In the genomic region with DNA sequence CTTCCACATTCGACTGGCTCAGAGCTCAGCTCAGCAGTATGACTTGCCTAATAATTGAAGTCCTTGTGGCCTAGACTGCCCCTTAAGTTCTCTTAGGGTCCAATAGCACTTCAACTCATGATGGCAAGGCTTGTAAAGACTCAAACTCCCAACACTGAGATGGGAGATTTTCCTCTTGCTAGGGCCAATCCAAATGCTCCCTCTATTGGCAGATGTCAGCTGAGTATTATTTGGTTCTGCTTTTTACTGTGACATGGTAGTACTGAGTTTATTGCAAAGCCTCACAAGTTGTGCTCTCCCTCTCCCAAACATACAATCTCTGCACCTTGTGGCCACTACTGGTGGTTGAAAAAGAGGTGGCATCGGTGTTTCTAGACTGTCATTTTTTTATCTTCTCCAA, we compare ENCODE assay signal across 29 cellular contexts.
DNase-seq lines count a peak whose midpoint lies in the region; ATAC-seq, FAIRE-seq and TF ChIP-seq lines count a peak whose summit lies in the region.
"Had no signal": no experiment of that assay in that cellular context is flagged by ENCODE, and none has a peak within 500 bp of the region (broad histone marks: within the 10 kb centered on the region; RNA-seq: fewer than 3 reads in every experiment).

No MANE protein-coding gene starts in this region.

- POLR2A ChIA-PET in HepG2 (lab: Yijun Ruan, JAX) = no interaction called here

- no peaks in the 10 kb centered on the region for H3K79me1 ChIP-seq in mesendoderm (ENCODE audit: low read length)

- H3K4me1 Mint-ChIP-seq in mesothelial cell of epicardium = no peaks in the 10 kb centered on the region
- H3K4me1 Mint-ChIP-seq: stimulated activated effector memory CD8-positive, alpha-beta T cell treated with anti-CD3 and anti-CD28 coated beads, Interleukin-12 subunit alpha, Interleukin-12 subunit beta, amount 100 ng/mL, for 72 hours had no signal

- H3K79me2 ChIP-seq in HepG2 (ENCODE audit: insufficient read depth, low read length) (no peaks in the 10 kb centered on the region), mesendoderm (ENCODE audit: control insufficient read depth, insufficient read depth, low read length) (no peaks in the 10 kb centered on the region)

- no peak overlapping the region for H3K27ac Mint-ChIP-seq in mesothelial cell of epicardium
- H3K27ac Mint-ChIP-seq: activated T-cell treated with anti-CD3 and anti-CD28 coated beads, Interleukin-2, amount 50 U/mL, for 24 hours; memory B cell; progenitor cell of endocrine pancreas; stimulated activated effector memory CD8-positive, alpha-beta T cell treated with anti-CD3 and anti-CD28 coated beads, Interleukin-12 subunit alpha, Interleukin-12 subunit beta, amount 100 ng/mL, for 72 hours had no signal

- H3K4me3 Mint-ChIP-seq in mesothelial cell of epicardium = no peak overlapping the region
- H3K4me3 Mint-ChIP-seq: activated T-cell treated with anti-CD3 and anti-CD28 coated beads, Interleukin-2, amount 50 U/mL, for 24 hours; memory B cell; stimulated activated effector memory CD8-positive, alpha-beta T cell treated with anti-CD3 and anti-CD28 coated beads, Interleukin-12 subunit alpha, Interleukin-12 subunit beta, amount 100 ng/mL, for 72 hours had no signal

- no peak overlapping the region for H2BK120ac ChIP-seq in mesendoderm (ENCODE audit: low read depth, low read length)

- no peak overlapping the region for H2AK5ac ChIP-seq in mesendoderm (ENCODE audit: low read length)

- H4K8ac ChIP-seq in mesendoderm (ENCODE audit: low read depth, low read length) = no peak overlapping the region

- TF ChIP-seq CTCF in HepG2 (CRISPR knock-in tag; IDR thresholded peaks at IDR 0.05) (peak; percentile 23; the same call in 1 of the 2 replicates), right lobe of liver (IDR thresholded peaks at IDR 0.05) (peak in 1 of 4 donors; percentile 6), spleen (IDR thresholded peaks at IDR 0.05 in 8 of 11, conservative IDR thresholded peaks at IDR 0.05 in 3 of 11) (no peak), mesothelial cell of epicardium (IDR thresholded peaks at IDR 0.05; ENCODE audit: unreplicated experiment) (no peak)

- no peaks in the 10 kb centered on the region for H3K36me3 ChIP-seq in HepG2 (replicated peaks in 1 of 2; ENCODE audit: control insufficient read depth in 1 of 2, insufficient read depth in 2 of 2, low read length in 2 of 2)
- H3K36me3 ChIP-seq in right lobe of liver = no peaks in the 10 kb centered on the region
- no peaks in the 10 kb centered on the region for H3K36me3 ChIP-seq in mesendoderm (ENCODE audit: control insufficient read depth, insufficient read depth, low read length)
- no peaks in the 10 kb centered on the region for H3K36me3 ChIP-seq in spleen
- H3K36me3 ChIP-seq: BLaER1 treated with 17β-estradiol and CSF1 and Interleukin-3, amounts not matched to agents 10 nM and 100 nM; gastrocnemius medialis; neutrophil; upper lobe of left lung had no signal

- H3K18ac ChIP-seq in mesendoderm (ENCODE audit: low read length) = no peak overlapping the region

- ATAC-seq in HepG2 = no peak
- ATAC-seq in right lobe of liver = no peak
- ATAC-seq: gastrocnemius medialis; left colon; sciatic nerve; stimulated activated effector memory CD8-positive, alpha-beta T cell treated with anti-CD3 and anti-CD28 coated beads, Interleukin-12 subunit alpha, Interleukin-12 subunit beta, amount 100 ng/mL, for 72 hours had no signal

- H3K36me3 Mint-ChIP-seq in mesothelial cell of epicardium = no peaks in the 10 kb centered on the region
- H3K36me3 Mint-ChIP-seq: stimulated activated effector memory CD8-positive, alpha-beta T cell treated with anti-CD3 and anti-CD28 coated beads, Interleukin-12 subunit alpha, Interleukin-12 subunit beta, amount 100 ng/mL, for 72 hours had no signal

- in situ Hi-C loops in HepG2 (cut with HindIII; ENCODE audit: extremely low pct_ligation_motif_present, low pct_unique_long_range_greater_than_20kb) = no loop called here

- intact Hi-C loops in HepG2 (cut with micrococcal nuclease; ENCODE audit: unreplicated experiment) = no loop called here
- intact Hi-C loops in right lobe of liver (cut with DNase I) = no loop called here
- intact Hi-C loops in spleen (cut with DNase I; ENCODE audit: low total_unique reads) = no loop called here

- no peak overlapping the region for H3K4ac ChIP-seq in mesendoderm (ENCODE audit: low read depth, low read length)

- TF ChIP-seq POLR2A in HepG2 (IDR thresholded peaks at IDR 0.05; ENCODE audit: insufficient read depth in 1 of 2, low read depth in 2 of 2, low read length in 2 of 2) (no peak), right lobe of liver (IDR thresholded peaks at IDR 0.05) (no peak), spleen (IDR thresholded peaks at IDR 0.05) (no peak)

- no peak overlapping the region for H4K5ac ChIP-seq in mesendoderm (ENCODE audit: low read length)

- H3K4me3 ChIP-seq in HepG2 (replicated peaks in 1 of 3; ENCODE audit: insufficient read depth in 1 of 3, low read depth in 2 of 3, low read length in 3 of 3) (no peak overlapping the region), right lobe of liver (no peak overlapping the region), mesendoderm (ENCODE audit: low read length) (no peak overlapping the region), spleen (no peak overlapping the region)
- H3K4me3 ChIP-seq: BLaER1 treated with 17β-estradiol and CSF1 and Interleukin-3, amounts not matched to agents 10 nM and 100 nM; gastrocnemius medialis; upper lobe of left lung had no signal

- 9% methylated on average over 1 of the region's 2 CpGs for WGBS in HepG2 (ENCODE audit: low lambda C conversion rate)
- WGBS in right lobe of liver (ENCODE audit: insufficient coverage, low coverage, low lambda C conversion rate, missing lambda C conversion rate) = 42% methylated on average over 2 of the region's 2 CpGs
- WGBS in mesendoderm (ENCODE audit: extremely low coverage, insufficient coverage, low lambda C conversion rate) = no CpG with 5 or more reads among the region's 2 CpGs
- WGBS in spleen, 5 donors = 55 to 83% (median 77%) methylated on average over 2 of the region's 2 CpGs

- H3K4me2 ChIP-seq in HepG2 (ENCODE audit: low read depth, low read length) = no peak overlapping the region
- H3K4me2 ChIP-seq in mesendoderm (ENCODE audit: low read length) = no peak overlapping the region
- H3K4me2 ChIP-seq: BLaER1 treated with 17β-estradiol and CSF1 and Interleukin-3, amounts not matched to agents 10 nM and 100 nM had no signal

- H3K27ac ChIP-seq in HepG2 (ENCODE audit: extremely low read length, insufficient read depth, low read length) (no peak overlapping the region), right lobe of liver (no peak overlapping the region), mesendoderm (ENCODE audit: low read depth, low read length) (no peak overlapping the region), spleen (no peak overlapping the region)
- H3K27ac ChIP-seq: BLaER1 treated with 17β-estradiol and CSF1 and Interleukin-3, amounts not matched to agents 10 nM and 100 nM; gastrocnemius medialis; neutrophil; upper lobe of left lung had no signal

- no peak for FAIRE-seq in HepG2 (lab: Jason Lieb, UNC)

- H2BK5ac ChIP-seq in mesendoderm (ENCODE audit: low read length) = no peak overlapping the region

- H3K4me1 ChIP-seq in HepG2 (ENCODE audit: insufficient read depth, low read length) (no peaks in the 10 kb centered on the region), right lobe of liver (no peaks in the 10 kb centered on the region), mesendoderm (ENCODE audit: control insufficient read depth, low read depth, low read length) (no peaks in the 10 kb centered on the region), spleen (peaks cover 0 to 9% (median 2%) of the 10 kb centered on the region in 6 donors)
- H3K4me1 ChIP-seq: gastrocnemius medialis, upper lobe of left lung had no signal

- no peak overlapping the region for H3K56ac ChIP-seq in mesendoderm (ENCODE audit: low read length)

- no TSS peak for BruUV-seq in HepG2 (replicated peaks; lab: Mats Ljungman, UMichigan)

- no peak for DNase-seq in HepG2 (ENCODE audit: low spot score)
- no peak for DNase-seq in right lobe of liver
- peak; percentile 24 for DNase-seq in NAMALWA (ENCODE audit: low spot score)
- DNase-seq in RKO (ENCODE audit: low spot score) = peak; percentile 15
- DNase-seq in mesendoderm = no peak
- DNase-seq in spleen = no peak
- DNase-seq in NCI-H1105 (lab: John Stamatoyannopoulos, UW) = no peak
- DNase-seq in mesothelial cell of epicardium (ENCODE audit: low spot score in 2 of 2, unreplicated experiment in 2 of 2) = no peak
- DNase-seq: activated naive CD4-positive, alpha-beta T cell; activated T-cell treated with anti-CD3 and anti-CD28 coated beads, Interleukin-2, amount 50 U/mL, for 24 hours; dermis blood vessel endothelial cell; DMS79 treated with DMSO at 0.1 percent for 48 hours; gastrocnemius medialis; GF-D8; H7; KG1; left colon; NCI-H1092; NCI-H187; NCI-H524 treated with DMSO at 0.1 percent for 48 hours; stimulated activated CD4-positive, alpha-beta T cell treated with anti-CD3 and anti-CD28 coated beads, Interleukin-4, amount 100 ng/mL, for 24 hours; substantia nigra; upper lobe of left lung had no signal

- peaks cover 76% of the 10 kb centered on the region for H3K9me3 Mint-ChIP-seq in mesothelial cell of epicardium
- H3K9me3 Mint-ChIP-seq: activated T-cell treated with anti-CD3 and anti-CD28 coated beads, Interleukin-2, amount 50 U/mL, for 24 hours had no signal

- H4K20me1 ChIP-seq in HepG2 (ENCODE audit: insufficient read depth, low read length) = no peaks in the 10 kb centered on the region
- H4K20me1 ChIP-seq: BLaER1 treated with 17β-estradiol and CSF1 and Interleukin-3, amounts not matched to agents 10 nM and 100 nM had no signal

- H3K9me3 ChIP-seq in HepG2 (ENCODE audit: low read length) = no peaks in the 10 kb centered on the region
- no peaks in the 10 kb centered on the region for H3K9me3 ChIP-seq in right lobe of liver
- peaks cover 0 to 9% (median 0%) of the 10 kb centered on the region in 8 donors for H3K9me3 ChIP-seq in spleen
- H3K9me3 ChIP-seq: BLaER1 treated with 17β-estradiol and CSF1 and Interleukin-3, amounts not matched to agents 10 nM and 100 nM; gastrocnemius medialis; neutrophil; upper lobe of left lung had no signal

- TF ChIP-seq RAD21 in HepG2 (CRISPR knock-in tag; IDR thresholded peaks at IDR 0.05) = no peak

- no peak overlapping the region for H2AFZ ChIP-seq in HepG2 (ENCODE audit: low read length)

- TF ChIP-seq EP300 in HepG2 (IDR thresholded peaks at IDR 0.05; ENCODE audit: low read depth in 2 of 2, low read length in 2 of 2) (no peak), HepG2 (CRISPR knock-in tag; IDR thresholded peaks at IDR 0.05; ENCODE audit: borderline replicate concordance) (no peak)

- H3K27me3 ChIP-seq in HepG2 (ENCODE audit: control insufficient read depth in 1 of 2, insufficient read depth in 2 of 2, low read length in 2 of 2) (no peaks in the 10 kb centered on the region), right lobe of liver (no peaks in the 10 kb centered on the region), mesendoderm (ENCODE audit: insufficient read depth, low read length, poor library complexity) (no peaks in the 10 kb centered on the region), spleen (replicated peaks in 1 of 7) (no peaks in the 10 kb centered on the region)
- H3K27me3 ChIP-seq: BLaER1 treated with 17β-estradiol and CSF1 and Interleukin-3, amounts not matched to agents 10 nM and 100 nM; gastrocnemius medialis; neutrophil; upper lobe of left lung had no signal

- CTCF ChIA-PET in HepG2 (lab: Yijun Ruan, JAX; ENCODE audit: low intra/inter-chr PET ratio, low total read pairs) = no interaction called here

- no peak overlapping the region for H3K23ac ChIP-seq in mesendoderm (ENCODE audit: low read length)

- H3K27me3 Mint-ChIP-seq in mesothelial cell of epicardium (ENCODE audit: low read depth) = no peaks in the 10 kb centered on the region
- H3K27me3 Mint-ChIP-seq: memory B cell, progenitor cell of endocrine pancreas had no signal

- no peak overlapping the region for H2BK15ac ChIP-seq in mesendoderm (replicated peaks; ENCODE audit: low read depth)

- H3K9ac ChIP-seq in HepG2 (ENCODE audit: insufficient read depth, low read depth, low read length) (no peak overlapping the region), mesendoderm (ENCODE audit: low read length) (no peak overlapping the region)
- H3K9ac ChIP-seq: BLaER1 treated with 17β-estradiol and CSF1 and Interleukin-3, amounts not matched to agents 10 nM and 100 nM had no signal

Comparison
In these comparisons a context has a peak if more than half of its experiments do, and no peak if none do; other contexts are left out.
1. DNase-seq: peak in NAMALWA (single experiment) and RKO (single experiment); none in HepG2 (single experiment), right lobe of liver (0 of 3), mesendoderm (single experiment), spleen (single experiment), NCI-H1105 (single experiment) and mesothelial cell of epicardium (0 of 2).